In the genomic region with DNA sequence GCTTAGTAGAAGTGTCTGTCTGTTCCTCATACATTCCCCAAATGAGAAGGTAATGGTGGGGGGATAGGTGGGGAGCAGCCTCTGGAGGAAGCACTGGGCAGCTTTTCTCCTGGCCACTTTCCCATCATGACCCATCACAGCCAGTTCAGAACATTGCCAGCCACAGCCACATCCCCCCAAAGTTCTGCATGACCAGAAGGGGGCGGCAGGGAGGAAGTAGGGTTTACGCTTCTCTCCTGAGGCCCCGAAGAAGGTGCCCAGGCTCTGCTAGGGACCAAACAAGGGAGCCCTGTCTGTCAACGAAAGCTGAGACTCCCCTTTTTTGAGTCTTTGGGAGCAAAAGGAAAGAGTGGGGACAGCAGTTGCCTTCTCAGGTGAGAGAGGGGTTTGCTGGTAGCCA, we compare ENCODE assay signal across 2 cellular contexts.
TF ChIP-seq lines count a peak whose summit lies in the region.

No MANE protein-coding gene starts in this region.

TF ChIP-seq in IMR-90, 13 proteins besides CTCF, POLR2A, EP300 and RAD21:
- TF ChIP-seq RCOR1 (IDR thresholded peaks at IDR 0.05; ENCODE audit: insufficient replicate concordance, low read length) (no peak), NFE2L2 (IDR thresholded peaks at IDR 0.05; ENCODE audit: low read depth, low read length) (no peak; the same call in 1 of the 2 replicates), USF2 (IDR thresholded peaks at IDR 0.05; ENCODE audit: low read depth, low read length) (no peak), FOS (IDR thresholded peaks at IDR 0.05; ENCODE audit: low read depth, low read length) (no peak), CHD1 (IDR thresholded peaks at IDR 0.05; ENCODE audit: low read depth, low read length) (no peak), RFX5 (IDR thresholded peaks at IDR 0.05; ENCODE audit: low read depth, low read length) (no peak), MXI1 (IDR thresholded peaks at IDR 0.05; ENCODE audit: borderline replicate concordance, low read depth, low read length) (no peak), BHLHE40 (IDR thresholded peaks at IDR 0.05; ENCODE audit: low read depth, low read length) (no peak), CEBPB (IDR thresholded peaks at IDR 0.05; ENCODE audit: low read depth, low read length) (no peak), SMC3 (IDR thresholded peaks at IDR 0.05; ENCODE audit: low read depth, low read length) (peak; percentile 52), MAFK (IDR thresholded peaks at IDR 0.05; ENCODE audit: low read depth, low read length) (no peak), MAZ (IDR thresholded peaks at IDR 0.05; ENCODE audit: borderline replicate concordance, low read depth, low read length) (peak; percentile 26; the same call in 1 of the 2 replicates)
- TF ChIP-seq, protein P1, sequence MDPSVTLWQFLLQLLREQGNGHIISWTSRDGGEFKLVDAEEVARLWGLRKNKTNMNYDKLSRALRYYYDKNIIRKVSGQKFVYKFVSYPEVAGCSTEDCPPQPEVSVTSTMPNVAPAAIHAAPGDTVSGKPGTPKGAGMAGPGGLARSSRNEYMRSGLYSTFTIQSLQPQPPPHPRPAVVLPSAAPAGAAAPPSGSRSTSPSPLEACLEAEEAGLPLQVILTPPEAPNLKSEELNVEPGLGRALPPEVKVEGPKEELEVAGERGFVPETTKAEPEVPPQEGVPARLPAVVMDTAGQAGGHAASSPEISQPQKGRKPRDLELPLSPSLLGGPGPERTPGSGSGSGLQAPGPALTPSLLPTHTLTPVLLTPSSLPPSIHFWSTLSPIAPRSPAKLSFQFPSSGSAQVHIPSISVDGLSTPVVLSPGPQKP (IDR thresholded peaks at IDR 0.05; ENCODE audit: borderline replicate concordance, low read depth, low read length) = no peak

TF ChIP-seq in GM12878, 131 proteins besides CTCF, POLR2A, EP300 and RAD21:
- TF ChIP-seq SMC3 (IDR thresholded peaks at IDR 0.05; ENCODE audit: borderline replicate concordance, low read length) (peak; percentile 34; the same call in 1 of the 2 replicates), KAT2A (conservative IDR thresholded peaks at IDR 0.05; ENCODE audit: control insufficient read depth, low read depth, low read length) (no peak), BMI1 (IDR thresholded peaks at IDR 0.05; ENCODE audit: borderline replicate concordance) (no peak)
